9 cellular contexts compared by ENCODE assay signal in the genomic region with DNA sequence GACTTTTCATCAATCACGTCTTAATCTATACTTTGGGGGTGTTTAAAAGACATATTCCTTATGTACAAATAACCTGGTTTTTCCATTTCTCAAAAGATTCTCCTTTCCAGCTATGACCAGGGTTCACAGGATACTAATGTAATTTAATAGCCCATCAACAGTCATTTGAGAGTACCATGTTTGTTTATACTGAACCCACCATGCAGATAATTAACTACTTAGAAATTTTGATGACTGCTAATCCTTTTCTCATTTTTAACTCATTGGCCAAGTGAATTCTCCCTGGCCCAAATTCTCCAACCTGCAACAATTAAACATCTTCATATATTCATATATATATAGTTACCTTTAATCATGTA. TPM values are rescaled to one million over a fixed set of nuclear protein-coding genes. Genes with fewer than 3 reads are reported as not detected.
DNase-seq lines count a peak whose midpoint lies in the region; ATAC-seq and TF ChIP-seq lines count a peak whose summit lies in the region.
"Had no signal": no experiment of that assay in that cellular context is flagged by ENCODE, and none has a peak within 500 bp of the region (broad histone marks: within the 10 kb centered on the region; RNA-seq: fewer than 3 reads in every experiment).

No MANE protein-coding gene starts in this region.

- peaks cover 10% of the 10 kb centered on the region for H3K36me3 Mint-ChIP-seq in T-helper 1 cell treated with Interleukin-12 subunit alpha and Interleukin-12 subunit beta and Interleukin-4 antibody, amounts not matched to agents 30 μg/mL and 1 μg/mL, for 36 hours (ENCODE audit: low read depth)
- H3K36me3 Mint-ChIP-seq in stimulated activated effector memory CD8-positive, alpha-beta T cell treated with anti-CD3 and anti-CD28 coated beads, Interleukin-12 subunit alpha, Interleukin-12 subunit beta, amount 100 ng/mL, for 72 hours, result peaks cover 39% of the 10 kb centered on the region

- H3K27me3 ChIP-seq in SJCRH30 (no peaks in the 10 kb centered on the region), gastroesophageal sphincter (no peaks in the 10 kb centered on the region)

- no peak for TF ChIP-seq EP300 in gastroesophageal sphincter (IDR thresholded peaks at IDR 0.05)

- H3K27me3 Mint-ChIP-seq in T-helper 1 cell treated with Interleukin-12 subunit alpha and Interleukin-12 subunit beta and Interleukin-4 antibody, amounts not matched to agents 30 μg/mL and 1 μg/mL, for 36 hours (ENCODE audit: low read depth), result no peaks in the 10 kb centered on the region

- no peaks in the 10 kb centered on the region for H3K36me3 ChIP-seq in SJCRH30
- H3K36me3 ChIP-seq in gastroesophageal sphincter, result no peaks in the 10 kb centered on the region

- H3K4me1 Mint-ChIP-seq in T-helper 1 cell treated with Interleukin-12 subunit alpha and Interleukin-12 subunit beta and Interleukin-4 antibody, amounts not matched to agents 30 μg/mL and 1 μg/mL, for 36 hours (ENCODE audit: low read depth), result peaks cover 64% of the 10 kb centered on the region
- H3K4me1 Mint-ChIP-seq in stimulated activated effector memory CD8-positive, alpha-beta T cell treated with anti-CD3 and anti-CD28 coated beads, Interleukin-12 subunit alpha, Interleukin-12 subunit beta, amount 100 ng/mL, for 72 hours, result peaks cover 42% of the 10 kb centered on the region

- no peak for TF ChIP-seq CTCF in gastroesophageal sphincter (IDR thresholded peaks at IDR 0.05)

- no peak for TF ChIP-seq POLR2A in gastroesophageal sphincter (IDR thresholded peaks at IDR 0.05)

- no peak for ATAC-seq in gastroesophageal sphincter
- ATAC-seq in stimulated activated effector memory CD8-positive, alpha-beta T cell treated with anti-CD3 and anti-CD28 coated beads, Interleukin-12 subunit alpha, Interleukin-12 subunit beta, amount 100 ng/mL, for 72 hours, result no peak
- no peak for ATAC-seq in GM18498 (IDR thresholded peaks at IDR 0.05; ENCODE audit: unreplicated experiment)

- H3K4me1 ChIP-seq in SJCRH30 (peaks cover 33% of the 10 kb centered on the region), gastroesophageal sphincter (peaks cover 21 to 31% (median 27%) of the 10 kb centered on the region in 3 donors)

- peak overlapping the region; percentile 100 for H3K27ac Mint-ChIP-seq in T-helper 1 cell treated with Interleukin-12 subunit alpha and Interleukin-12 subunit beta and Interleukin-4 antibody, amounts not matched to agents 30 μg/mL and 1 μg/mL, for 36 hours
- H3K27ac Mint-ChIP-seq in stimulated activated effector memory CD8-positive, alpha-beta T cell treated with anti-CD3 and anti-CD28 coated beads, Interleukin-12 subunit alpha, Interleukin-12 subunit beta, amount 100 ng/mL, for 72 hours, result peak overlapping the region; percentile 99

- no peaks in the 10 kb centered on the region for H3K9me3 ChIP-seq in SJCRH30 (replicated peaks)
- H3K9me3 ChIP-seq in gastroesophageal sphincter, result no peaks in the 10 kb centered on the region

- 22 to 36% methylated on average over 1 of the region's 1 CpG for WGBS in gastroesophageal sphincter (ENCODE audit: low coverage in 1 of 2), 2 donors

- DNase-seq in T-helper 1 cell (no peak), SJCRH30 (no peak), superior temporal gyrus (ENCODE audit: extremely low spot score) (no peak)
- no peak for DNase-seq in stimulated activated effector memory CD8-positive, alpha-beta T cell treated with anti-CD3 and anti-CD28 coated beads, Interleukin-12 subunit alpha, Interleukin-12 subunit beta, amount 100 ng/mL, for 72 hours (ENCODE audit: low spot score in 2 of 2)
- DNase-seq in stimulated activated naive CD4-positive, alpha-beta T cell treated with Interleukin-2 at 50 U/mL for 16 hours (lab: John Stamatoyannopoulos, UW), result no peak
- DNase-seq: NCI-H1436 had no signal

- H3K4me3 ChIP-seq in SJCRH30, result peak overlapping the region; percentile 69
- no peak overlapping the region for H3K4me3 ChIP-seq in gastroesophageal sphincter

- peak overlapping the region; percentile 100 for H3K4me3 Mint-ChIP-seq in T-helper 1 cell treated with Interleukin-12 subunit alpha and Interleukin-12 subunit beta and Interleukin-4 antibody, amounts not matched to agents 30 μg/mL and 1 μg/mL, for 36 hours
- H3K4me3 Mint-ChIP-seq in stimulated activated effector memory CD8-positive, alpha-beta T cell treated with anti-CD3 and anti-CD28 coated beads, Interleukin-12 subunit alpha, Interleukin-12 subunit beta, amount 100 ng/mL, for 72 hours, result peak overlapping the region; percentile 93

- no peak overlapping the region; the same call in 1 of the 2 replicates for H3K27ac ChIP-seq in SJCRH30
- peak overlapping the region in 3 of 4 donors; percentile 96 to 99 (median 97) for H3K27ac ChIP-seq in gastroesophageal sphincter

- no peaks in the 10 kb centered on the region for H3K9me3 Mint-ChIP-seq in T-helper 1 cell treated with Interleukin-12 subunit alpha and Interleukin-12 subunit beta and Interleukin-4 antibody, amounts not matched to agents 30 μg/mL and 1 μg/mL, for 36 hours
- H3K9me3 Mint-ChIP-seq in stimulated activated effector memory CD8-positive, alpha-beta T cell treated with anti-CD3 and anti-CD28 coated beads, Interleukin-12 subunit alpha, Interleukin-12 subunit beta, amount 100 ng/mL, for 72 hours, result no peaks in the 10 kb centered on the region

RNA-seq across cellular contexts. Expression of a gene that starts 28.8 kb away (rescaled TPM):
- total RNA-seq in SJCRH30 (2014; rRNA removed; shearing (Covaris generic)), result 50.1 and 68.3 TPM in 2 replicates
- 100 to 1,000 TPM in 3 of 4 donors, 10 to 100 TPM in 1; 90.6 to 187 (median 112) TPM for total RNA-seq in gastroesophageal sphincter
